Comparison of ENCODE assay signal across 7 cellular contexts in the genomic region with DNA sequence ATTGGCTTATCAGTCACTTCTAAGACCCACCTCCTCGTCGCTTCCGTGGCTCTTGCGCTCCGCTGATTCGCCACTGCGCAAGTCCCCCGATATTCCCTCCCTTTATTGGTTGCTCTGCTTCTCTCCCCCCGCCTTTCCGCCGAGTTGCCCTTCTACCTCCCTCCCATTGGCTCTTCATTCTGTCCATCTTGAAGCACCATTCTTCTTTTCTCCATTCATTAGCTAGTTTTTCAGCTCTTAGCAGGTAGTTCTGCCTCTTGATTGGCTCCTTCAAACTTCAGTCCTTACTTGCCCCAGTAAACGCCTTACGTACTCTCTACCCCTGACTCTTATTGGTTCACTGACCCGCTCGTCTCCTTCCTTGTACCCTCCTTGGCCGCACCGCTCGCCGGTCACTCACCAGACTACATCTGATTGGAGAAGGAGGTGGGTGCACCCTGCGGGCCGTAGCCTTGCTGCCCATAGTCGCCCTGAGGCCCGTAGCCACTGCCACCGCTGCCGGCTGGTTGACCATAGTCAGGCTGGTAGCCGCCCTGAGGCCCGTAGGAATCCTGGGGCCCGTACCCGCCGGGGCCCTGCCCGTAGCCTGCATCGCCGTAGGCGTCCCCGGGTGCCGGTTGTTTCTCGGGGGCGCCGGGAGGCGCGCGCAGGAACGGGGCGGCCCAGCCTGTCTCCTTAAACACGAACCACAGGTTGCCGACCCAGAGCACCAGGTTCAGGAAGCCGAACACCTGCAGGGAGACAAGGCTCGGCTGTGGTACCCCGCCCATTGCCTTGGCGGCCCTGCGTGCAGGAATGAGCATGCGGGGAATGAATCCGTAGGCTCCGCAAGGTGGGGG. TPM values are rescaled to one million over a fixed set of nuclear protein-coding genes. Genes with fewer than 3 reads are reported as not detected.
DNase-seq lines count a peak whose midpoint lies in the region; ATAC-seq, FAIRE-seq and TF ChIP-seq lines count a peak whose summit lies in the region.

No MANE protein-coding gene starts in this region.

- H3K9me3 ChIP-seq in iPS DF 6.9 (ENCODE audit: control insufficient read depth, insufficient read depth, low read length), result no peaks in the 10 kb centered on the region

- H3K27ac ChIP-seq in iPS DF 6.9 (ENCODE audit: low read length), result no peak overlapping the region

- WGBS in iPS DF 6.9 (ENCODE audit: insufficient coverage, insufficient read length), result no CpG with 5 or more reads among the region's 54 CpGs

- H3K27me3 Mint-ChIP-seq in brain, result peaks cover 8% of the 10 kb centered on the region

- FAIRE-seq in TTC549 (lab: Jason Lieb, UNC), result peak; percentile 95

- peaks cover 40% of the 10 kb centered on the region for H3K4me1 Mint-ChIP-seq in brain

- H3K27ac Mint-ChIP-seq in brain, result peak overlapping the region; percentile 87 to 98 (median 96)

- H3K27me3 ChIP-seq in iPS DF 6.9 (ENCODE audit: control insufficient read depth, insufficient read depth, low read length), result no peaks in the 10 kb centered on the region

- H3K4me3 ChIP-seq in iPS DF 6.9 (ENCODE audit: low read length) (peak overlapping the region; percentile 86), skeletal muscle cell (ENCODE audit: low read depth, low read length) (peak overlapping the region; percentile 72)

- peaks cover 1% of the 10 kb centered on the region for H3K4me1 ChIP-seq in iPS DF 6.9 (ENCODE audit: control insufficient read depth, insufficient read depth, low read length)

- H3K36me3 Mint-ChIP-seq in brain, result no peaks in the 10 kb centered on the region

- DNase-seq in NCI-H2029 treated with DMSO at 0.1 percent for 48 hours (lab: John Stamatoyannopoulos, UW), result peak; percentile 94
- peak; percentile 86 for DNase-seq in iPS DF 6.9 (ENCODE audit: low read depth, low spot score)
- DNase-seq in skeletal muscle cell (ENCODE audit: low read depth), result peak; percentile 99

- H3K36me3 ChIP-seq in iPS DF 6.9 (ENCODE audit: control insufficient read depth, insufficient read depth, low read length), result no peaks in the 10 kb centered on the region

- peak overlapping the region; percentile 80 to 98 (median 90) for H3K4me3 Mint-ChIP-seq in brain

- no peak for TF ChIP-seq CTCF in brain (conservative IDR thresholded peaks at IDR 0.05)

- H3K9me3 Mint-ChIP-seq in brain, result peaks cover 0 to 22% (median 4%) of the 10 kb centered on the region in 5 experiments

- ATAC-seq in GM18517 (IDR thresholded peaks at IDR 0.05; ENCODE audit: unreplicated experiment) (peak; percentile 92), HG03025 (IDR thresholded peaks at IDR 0.05; ENCODE audit: low FRiP score, unreplicated experiment) (peak; percentile 89)

RNA-seq across cellular contexts. Expression of a gene that starts 5.1 kb away (rescaled TPM):
- 2.1 TPM for polyA plus RNA-seq in brain (ENCODE audit: insufficient read depth, low read depth, low replicate concordance)

RNA-seq across cellular contexts. Expression of a gene that starts 8.7 kb away (rescaled TPM):
- polyA plus RNA-seq in brain (ENCODE audit: insufficient read depth, low read depth, low replicate concordance), result 207 TPM

RNA-seq across cellular contexts. Expression of a gene that starts 19.6 kb away (rescaled TPM):
- polyA plus RNA-seq in brain (ENCODE audit: insufficient read depth, low read depth, low replicate concordance), result 164 TPM

RNA-seq across cellular contexts. Expression of a gene that starts 28.7 kb away (rescaled TPM):
- 9.1 TPM for polyA plus RNA-seq in brain (ENCODE audit: insufficient read depth, low read depth, low replicate concordance)

RNA-seq across cellular contexts. Expression of a gene that starts 41.9 kb away (rescaled TPM):
- polyA plus RNA-seq in brain (ENCODE audit: insufficient read depth, low read depth, low replicate concordance), result 1.4 TPM
